Comparison of ENCODE assay signal across 9 cellular contexts in genomic region chrX:134761788-134762187, GRCh38. TPM values are rescaled to one million over a fixed set of nuclear protein-coding genes. Genes with fewer than 3 reads are reported as not detected.
A peak's percentile ranks its signal among the peaks of the same experiment; 100 is the strongest.
DNase-seq lines count a peak whose midpoint lies in the region; ATAC-seq, FAIRE-seq and TF ChIP-seq lines count a peak whose summit lies in the region.
"Had no signal": no experiment of that assay in that cellular context is flagged by ENCODE, and none has a peak within 500 bp of the region (broad histone marks: within the 10 kb centered on the region; RNA-seq: fewer than 3 reads in every experiment).

No MANE protein-coding gene starts in this region.

- H3K9me3 ChIP-seq in A549 (no peaks in the 10 kb centered on the region; the same call in 2 of the 3 replicates), endothelial cell of umbilical vein (replicated peaks; ENCODE audit: control insufficient read depth, insufficient read depth, low read length) (no peaks in the 10 kb centered on the region), thyroid gland (no peaks in the 10 kb centered on the region), uterus (no peaks in the 10 kb centered on the region)

- dilution Hi-C loops in endothelial cell of umbilical vein (cut with MboI; ENCODE audit: extremely low pct_ligation_motif_present, low sequenced_read_pairs) = no loop called here

- TF ChIP-seq CTCF in A549 (IDR thresholded peaks at IDR 0.05) (peak; percentile 47), endothelial cell of umbilical vein (IDR thresholded peaks at IDR 0.05; ENCODE audit: extremely low read depth in 1 of 2, insufficient read depth in 1 of 2, low read depth in 1 of 2, low read length in 2 of 2) (peak; percentile 18 to 30), thyroid gland (IDR thresholded peaks at IDR 0.05) (peak in 3 of 6 experiments; percentile 38 to 44 (median 42)), uterus (IDR thresholded peaks at IDR 0.05) (no peak)

- H3K4me2 ChIP-seq in A549 (no peak overlapping the region), endothelial cell of umbilical vein (ENCODE audit: insufficient read depth, low read length) (no peak overlapping the region)

- H3K27ac ChIP-seq in A549 = no peak overlapping the region
- H3K27ac ChIP-seq in endothelial cell of umbilical vein (ENCODE audit: insufficient read depth, low read depth, low read length) = no peak overlapping the region
- no peak overlapping the region for H3K27ac ChIP-seq in thyroid gland
- H3K27ac ChIP-seq in uterus = no peak overlapping the region
- H3K27ac ChIP-seq: skin epidermis had no signal

- no peak for TF ChIP-seq POLR2A in A549 (IDR thresholded peaks at IDR 0.05; ENCODE audit: low read length)
- no peak for TF ChIP-seq POLR2A in endothelial cell of umbilical vein (IDR thresholded peaks at IDR 0.05; ENCODE audit: low read depth, low read length)
- no peak for TF ChIP-seq POLR2A in thyroid gland (IDR thresholded peaks at IDR 0.05)
- no peak for TF ChIP-seq POLR2A in uterus (IDR thresholded peaks at IDR 0.05)

- H3K4me3 ChIP-seq in A549 (no peak overlapping the region), endothelial cell of umbilical vein (replicated peaks in 1 of 3; ENCODE audit: insufficient read depth in 1 of 3, low read depth in 1 of 3, low read length in 3 of 3) (no peak overlapping the region), thyroid gland (replicated peaks in 1 of 3) (no peak overlapping the region), uterus (no peak overlapping the region)
- H3K4me3 ChIP-seq: skin epidermis had no signal

- DNase-seq in A549 (ENCODE audit: low read depth in 1 of 2, low spot score in 1 of 2) = peak in 1 of 2 experiments; percentile 27
- peak; percentile 20 for DNase-seq in GM03348 (ENCODE audit: low spot score)
- peak; percentile 3 for DNase-seq in NCI-H345 (lab: John Stamatoyannopoulos, UW)
- no peak for DNase-seq in endothelial cell of umbilical vein (ENCODE audit: low read depth, low spot score)
- DNase-seq in thyroid gland = no peak
- no peak for DNase-seq in frontal cortex (ENCODE audit: low spot score in 2 of 2)
- DNase-seq in uterus = no peak

- BruUV-seq in endothelial cell of umbilical vein (replicated peaks; lab: Mats Ljungman, UMichigan) = no TSS peak

- H3K9me1 ChIP-seq in endothelial cell of umbilical vein (replicated peaks; ENCODE audit: control insufficient read depth, extremely low read depth, insufficient read depth, low read length) = no peaks in the 10 kb centered on the region

- 46% methylated on average over 4 of the region's 4 CpGs for WGBS in A549 (ENCODE audit: missing lambda C conversion rate)
- WGBS in thyroid gland, 2 donors = 45 to 51% methylated on average over 4 of the region's 4 CpGs

- CTCF ChIA-PET in A549 (lab: Yijun Ruan, JAX) (interaction anchor here (1.1 to 1.9 kb wide), 2 partner anchors 22 to 275 kb away, joined by 4 to 9 read pairs; no protein-coding TSS in a partner anchor), endothelial cell of umbilical vein (lab: Charles Lee) (interaction anchor here (1.2 to 1.9 kb wide), 2 partner anchors 12 to 278 kb away, joined by 3 to 7 read pairs; no protein-coding TSS in a partner anchor)

- ATAC-seq in A549 (peak; percentile 56 to 66; a peak in 3 of 6 replicates), GM18520 (IDR thresholded peaks at IDR 0.05; ENCODE audit: unreplicated experiment) (no peak)

- peak; percentile 37 to 42; a peak in 4 of 5 replicates for TF ChIP-seq RAD21 in A549 (conservative IDR thresholded peaks at IDR 0.05 in 1 of 2, IDR thresholded peaks at IDR 0.05 in 1 of 2)

- intact Hi-C loops in endothelial cell of umbilical vein (cut with micrococcal nuclease) = loop anchor here (5.0 kb wide), 1 partner anchor 44 kb away; no protein-coding TSS in a partner anchor
- intact Hi-C loops in thyroid gland (cut with DNase I) = no loop called here
- intact Hi-C loops in uterus (cut with DNase I; ENCODE audit: low total_unique reads) = no loop called here

- POLR2A ChIA-PET in A549 (lab: Yijun Ruan, JAX) (no interaction called here), endothelial cell of umbilical vein (lab: Charles Lee) (no interaction called here)

- no peak overlapping the region for H3K9ac ChIP-seq in endothelial cell of umbilical vein (replicated peaks; ENCODE audit: extremely low read depth, insufficient read depth, low read length)

- H3K27me3 ChIP-seq in endothelial cell of umbilical vein (ENCODE audit: control insufficient read depth in 2 of 2, insufficient read depth in 2 of 2, low read length in 2 of 2) (no peaks in the 10 kb centered on the region), thyroid gland (no peaks in the 10 kb centered on the region), uterus (no peaks in the 10 kb centered on the region)

- no peak overlapping the region for H2AFZ ChIP-seq in endothelial cell of umbilical vein (ENCODE audit: low read depth, low read length)

- no peaks in the 10 kb centered on the region for H4K20me1 ChIP-seq in endothelial cell of umbilical vein (replicated peaks; ENCODE audit: control insufficient read depth, extremely low read depth, insufficient read depth, low read length)

- no peak for TF ChIP-seq EP300 in A549 (IDR thresholded peaks at IDR 0.05)

- FAIRE-seq in A549 (lab: Jason Lieb, UNC) (no peak), endothelial cell of umbilical vein (lab: Jason Lieb, UNC) (no peak), frontal cortex (lab: Jason Lieb, UNC) (no peak)

- H3K79me2 ChIP-seq in endothelial cell of umbilical vein (ENCODE audit: control insufficient read depth, insufficient read depth, low read length) = no peaks in the 10 kb centered on the region

- H3K36me3 ChIP-seq in endothelial cell of umbilical vein (ENCODE audit: control insufficient read depth in 2 of 2, extremely low read depth in 1 of 2, insufficient read depth in 2 of 2, low read length in 2 of 2) (no peaks in the 10 kb centered on the region), thyroid gland (no peaks in the 10 kb centered on the region), uterus (no peaks in the 10 kb centered on the region)

- no peaks in the 10 kb centered on the region for H3K4me1 ChIP-seq in A549
- H3K4me1 ChIP-seq in endothelial cell of umbilical vein (ENCODE audit: control insufficient read depth, extremely low read depth, insufficient read depth, low read length) = no peaks in the 10 kb centered on the region
- no peaks in the 10 kb centered on the region for H3K4me1 ChIP-seq in thyroid gland
- H3K4me1 ChIP-seq in uterus = no peaks in the 10 kb centered on the region

TF ChIP-seq in A549, 52 proteins besides CTCF, POLR2A, EP300 and RAD21:
- TF ChIP-seq BHLHE40 (IDR thresholded peaks at IDR 0.05; ENCODE audit: low read depth, low read length) = no peak
- TF ChIP-seq SMC3 (IDR thresholded peaks at IDR 0.05) = peak; percentile 43
- TF ChIP-seq KDM5A (IDR thresholded peaks at IDR 0.05) = no peak
- TF ChIP-seq CHD2 (IDR thresholded peaks at IDR 0.05; ENCODE audit: low read length, partially characterized antibody) = no peak
- TF ChIP-seq BCL3 (IDR thresholded peaks at IDR 0.05) = no peak
- TF ChIP-seq RCOR1 (IDR thresholded peaks at IDR 0.05; ENCODE audit: low read depth, low read length) = no peak
TF ChIP-seq in A549: peak in this region for 1.

TF ChIP-seq in endothelial cell of umbilical vein, 7 proteins besides CTCF, POLR2A, EP300 and RAD21:
- TF ChIP-seq GATA2 (IDR thresholded peaks at IDR 0.05; ENCODE audit: insufficient read depth, insufficient read length, low read depth, low read length) = no peak
- TF ChIP-seq MYC (IDR thresholded peaks at IDR 0.05; ENCODE audit: low read depth, low read length) = no peak

RNA-seq across cellular contexts. Expression of gene PABIR2, which starts 35.2 kb away (rescaled TPM):
- 39.0 and 53.8 TPM in 2 replicates for polyA plus RNA-seq in A549 (2011; rRNA removed)
- 21.6 and 28.3 TPM in 2 replicates for polyA plus RNA-seq in A549 (2012; cell fraction: cytosol; rRNA removed)
- 22.8 and 27.9 TPM in 2 replicates for polyA plus RNA-seq in A549 (2012; cell fraction: nucleus; rRNA removed)
- 35.2 to 36.0 TPM (median 35.3 TPM) in 3 replicates for polyA plus RNA-seq in A549 (2017; fragmentation: RNase III; extraction: RNeasy Plus Mini Kit Qiagen cat#74134 plus additional on column Dnase treatment)
- polyA minus RNA-seq in A549 (2011; rRNA and poly(A)+ RNA removed) = 26.8 and 30.0 TPM in 2 replicates
- 23.9 and 26.4 TPM in 2 replicates for total RNA-seq in endothelial cell of umbilical vein
- 8.1 and 11.8 TPM in 2 replicates for polyA plus RNA-seq in endothelial cell of umbilical vein
- polyA plus RNA-seq in endothelial cell of umbilical vein (2011; cell fraction: cytosol; rRNA removed) = 12.1 and 13.7 TPM in 2 replicates
- polyA plus RNA-seq in endothelial cell of umbilical vein (2011; cell fraction: nucleus; rRNA removed) = 59.9 and 63.7 TPM in 2 replicates
- 19.9 and 26.5 TPM in 2 replicates for polyA plus RNA-seq in endothelial cell of umbilical vein (2012)
- 16.0 and 20.5 TPM in 2 replicates for polyA minus RNA-seq in endothelial cell of umbilical vein
- 27.3 TPM for polyA minus RNA-seq in endothelial cell of umbilical vein (2011; cell fraction: cytosol; rRNA and poly(A)+ RNA removed)
- polyA minus RNA-seq in endothelial cell of umbilical vein (2011; cell fraction: nucleus; rRNA and poly(A)+ RNA removed) = 14.3 and 19.2 TPM in 2 replicates
- total RNA-seq in thyroid gland = 10 to 100 TPM; 12.6 to 21.2 (median 18.1) TPM
- 3.7 TPM for total RNA-seq in frontal cortex
- 10 to 100 TPM; 14.2 to 45.9 (median 30.0) TPM for total RNA-seq in uterus

Comparison
In these comparisons a context has a peak if more than half of its experiments do, and no peak if none do; other contexts are left out.
1. DNase-seq: peak in GM03348 (single experiment) and NCI-H345 (single experiment); none in endothelial cell of umbilical vein (single experiment), thyroid gland (0 of 2), frontal cortex (0 of 2) and uterus (0 of 2).
2. CTCF ChIP-seq: peak in A549 (single experiment) and endothelial cell of umbilical vein (2 of 2); none in uterus (0 of 4).